In genomic region chr4:3389879-3390840, GRCh38 we compare ENCODE assay signal across 15 cellular contexts. TPM values are rescaled to one million over a fixed set of nuclear protein-coding genes. Genes with fewer than 3 reads are reported as not detected.
A peak's percentile ranks its signal among the peaks of the same experiment; 100 is the strongest.
DNase-seq lines count a peak whose midpoint lies in the region; ATAC-seq and TF ChIP-seq lines count a peak whose summit lies in the region.
"Had no signal": no experiment of that assay in that cellular context is flagged by ENCODE, and none has a peak within 500 bp of the region (broad histone marks: within the 10 kb centered on the region; RNA-seq: fewer than 3 reads in every experiment).

No MANE protein-coding gene starts in this region.

- no peaks in the 10 kb centered on the region for H3K36me3 Mint-ChIP-seq in activated B cell treated with CpG ODN at 0.5 μM for 24 hours (ENCODE audit: low read depth)
- H3K36me3 Mint-ChIP-seq: activated naive CD8-positive, alpha-beta T cell had no signal

- DNase-seq in ELF-1 (ENCODE audit: low read depth, low spot score) (peak; percentile 53), activated B cell treated with CpG ODN at 0.5 μM for 24 hours (no peak), islet precursor cell (peak; percentile 51), retina (peak; percentile 64)
- no peak for DNase-seq in activated CD8-positive, alpha-beta memory T cell treated with anti-CD3 and anti-CD28 coated beads, Interleukin-2, amount 50 U/mL, for 48 hours
- DNase-seq: colonic mucosa, DMS 273 treated with DMSO at 0.1 percent for 48 hours, Karpas-422, NCI-H146, NCI-H69, SHP77 had no signal

- no peak for ATAC-seq in activated B cell treated with CpG ODN at 0.5 μM for 24 hours (ENCODE audit: low read depth)
- ATAC-seq in GM18498 (IDR thresholded peaks at IDR 0.05; ENCODE audit: unreplicated experiment): no peak
- ATAC-seq in HG02981 (IDR thresholded peaks at IDR 0.05; ENCODE audit: unreplicated experiment): no peak
- no peak for ATAC-seq in GM21619 (IDR thresholded peaks at IDR 0.05; ENCODE audit: unreplicated experiment)

- intact Hi-C loops in activated B cell treated with CpG ODN at 0.5 μM for 24 hours (cut with micrococcal nuclease): loop anchor here (1.0 to 5.0 kb wide), 7 partner anchors 9 to 428 kb away; partner anchors contain the start of genes GRK4, LRPAP1 and NOP14

- peaks cover 51% of the 10 kb centered on the region for H3K4me1 Mint-ChIP-seq in activated B cell treated with CpG ODN at 0.5 μM for 24 hours

- peaks cover 5% of the 10 kb centered on the region for H3K27me3 Mint-ChIP-seq in activated B cell treated with CpG ODN at 0.5 μM for 24 hours

- peak overlapping the region; percentile 38 for H3K4me3 Mint-ChIP-seq in activated B cell treated with CpG ODN at 0.5 μM for 24 hours
- H3K4me3 Mint-ChIP-seq: activated naive CD8-positive, alpha-beta T cell had no signal

- POLR2A ChIA-PET in activated B cell treated with CpG ODN at 0.5 μM for 24 hours (lab: Charles Lee): interaction anchor here (0.5 to 4.3 kb wide), 10 partner anchors 10 to 53 kb away, joined by 3 to 44 read pairs (median 5); no protein-coding TSS in a partner anchor

- peak overlapping the region; percentile 94 for H3K27ac Mint-ChIP-seq in activated B cell treated with CpG ODN at 0.5 μM for 24 hours
- H3K27ac Mint-ChIP-seq: activated naive CD8-positive, alpha-beta T cell had no signal

- CTCF ChIA-PET in activated B cell treated with CpG ODN at 0.5 μM for 24 hours (lab: Charles Lee): interaction anchor here (1.6 to 2.2 kb wide), 2 partner anchors 42 to 44 kb away, joined by 4 to 10 read pairs; no protein-coding TSS in a partner anchor

- H3K9me3 Mint-ChIP-seq in activated B cell treated with CpG ODN at 0.5 μM for 24 hours: no peaks in the 10 kb centered on the region

- TF ChIP-seq CTCF in activated B cell treated with CpG ODN at 0.5 μM for 24 hours (IDR thresholded peaks at IDR 0.05): no peak

RNA-seq across cellular contexts. Expression of gene HGFAC, which starts 51.6 kb away (rescaled TPM):
- not detected in 2 replicates for total RNA-seq in activated B cell treated with CpG ODN at 0.5 μM for 24 hours

Comparison
In these comparisons a context has a peak if more than half of its experiments do, and no peak if none do; other contexts are left out.
1. DNase-seq: peak in ELF-1 (single experiment), islet precursor cell (single experiment) and retina (single experiment); none in activated B cell treated with CpG ODN at 0.5 μM for 24 hours (single experiment) and activated CD8-positive, alpha-beta memory T cell treated with anti-CD3 and anti-CD28 coated beads, Interleukin-2, amount 50 U/mL, for 48 hours (single experiment).